ENCODE assay signal across 8 cellular contexts in the genomic region with DNA sequence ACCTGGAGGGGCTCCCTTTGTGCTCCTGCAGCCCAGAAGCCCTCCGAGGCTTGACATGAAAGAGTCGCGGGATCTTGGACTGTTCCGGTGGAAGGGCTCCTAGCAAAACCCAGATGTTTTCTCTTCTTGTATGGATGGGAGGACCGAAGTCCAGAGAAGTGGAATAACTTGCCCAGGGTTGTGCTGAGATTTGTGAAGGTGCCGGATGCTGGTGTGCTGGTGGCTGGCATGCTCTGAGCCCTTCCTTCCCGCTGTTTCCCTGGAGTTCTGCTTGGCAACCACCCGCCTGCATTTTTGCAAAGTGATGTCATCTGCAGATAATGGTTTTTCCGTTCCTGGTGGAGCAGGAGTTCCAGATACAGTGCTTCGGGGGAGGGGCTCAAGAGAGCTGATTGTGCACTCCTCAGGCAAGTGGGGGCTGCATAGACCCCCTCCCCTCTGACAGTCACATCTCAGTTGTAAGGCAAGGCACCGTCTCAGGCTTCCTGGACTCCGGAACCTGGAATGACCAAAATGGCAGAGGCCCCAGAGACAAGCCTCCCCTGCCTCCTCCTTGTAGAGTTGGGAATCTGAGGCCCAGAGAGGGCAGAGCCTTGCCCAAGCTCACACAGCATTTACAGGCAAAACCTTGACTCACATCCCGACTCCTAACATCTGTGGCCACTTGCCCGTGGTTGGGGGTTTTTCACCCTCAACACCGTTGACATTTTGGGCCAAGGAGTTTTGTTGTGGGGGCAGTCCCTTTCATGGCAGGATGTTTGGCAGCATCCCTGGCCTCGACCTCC.
A peak's percentile ranks its signal among the peaks of the same experiment; 100 is the strongest.
DNase-seq lines count a peak whose midpoint lies in the region; ATAC-seq and TF ChIP-seq lines count a peak whose summit lies in the region.

No MANE protein-coding gene starts in this region.

- WGBS in GM23248 (ENCODE audit: low coverage in 1 of 2, low lambda C conversion rate in 2 of 2, missing lambda C conversion rate in 2 of 2), 2 experiments, result 2 to 3% methylated on average over 16 of the region's 16 CpGs

- peak overlapping the region; percentile 30 for H3K4me3 ChIP-seq in GM23248
- H3K4me3 ChIP-seq in SK-N-MC, result peak overlapping the region; percentile 35
- peak overlapping the region; percentile 3 for H3K4me3 ChIP-seq in fibroblast of pulmonary artery (replicated peaks; ENCODE audit: low read depth, low read length)

- ATAC-seq in omental fat pad (ENCODE audit: low FRiP score), result peak; percentile 81
- ATAC-seq in GM18873 (IDR thresholded peaks at IDR 0.05; ENCODE audit: low FRiP score, unreplicated experiment), result no peak
- no peak for ATAC-seq in HG02571 (IDR thresholded peaks at IDR 0.05; ENCODE audit: unreplicated experiment)

- H3F3A ChIP-seq in GM23248 (ENCODE audit: insufficient read depth), result peaks cover 34% of the 10 kb centered on the region

- in situ Hi-C loops in GM23248 (cut with MboI), result no loop called here

- H2AFZ ChIP-seq in GM23248, result peak overlapping the region; percentile 27; the same call in 1 of the 2 replicates

- H3K27ac ChIP-seq in GM23248 (peak overlapping the region; percentile 96), SK-N-MC (peak overlapping the region; percentile 71)

- H3K27me3 ChIP-seq in GM23248 (replicated peaks; ENCODE audit: insufficient read depth), result no peaks in the 10 kb centered on the region

- no peaks in the 10 kb centered on the region for H3K9me2 ChIP-seq in GM23248 (ENCODE audit: insufficient read depth)

- H3K79me2 ChIP-seq in GM23248 (ENCODE audit: insufficient read depth), result no peaks in the 10 kb centered on the region

- H3K9ac ChIP-seq in GM23248, result peak overlapping the region; percentile 79
- H3K9ac ChIP-seq in SK-N-MC (ENCODE audit: insufficient read length), result no peak overlapping the region

- H3K36me3 ChIP-seq in GM23248 (ENCODE audit: low read depth) (no peaks in the 10 kb centered on the region), SK-N-MC (ENCODE audit: insufficient read depth, low read length) (no peaks in the 10 kb centered on the region)

- H3K4me2 ChIP-seq in GM23248 (ENCODE audit: unreplicated experiment), result peak overlapping the region; percentile 78

- DNase-seq in A172 (ENCODE audit: low spot score) (peak; percentile 94), GM23248 (peak; percentile 88), SK-N-MC (ENCODE audit: low read depth, low spot score) (peak; percentile 67), fibroblast of pulmonary artery (ENCODE audit: low read depth) (peak; percentile 94), omental fat pad (ENCODE audit: low spot score) (peak; percentile 49)
- DNase-seq in NK-92 treated with Interleukin-12 subunit alpha and Interleukin-12 subunit beta, amount 100 ng/mL, for 24 hours (lab: John Stamatoyannopoulos, UW), result no peak

- no peaks in the 10 kb centered on the region for H4K20me1 ChIP-seq in GM23248 (ENCODE audit: insufficient read depth)

- H3K9me3 ChIP-seq in GM23248 (ENCODE audit: low read depth) (no peaks in the 10 kb centered on the region), SK-N-MC (ENCODE audit: low read depth, low read length) (peaks cover 7% of the 10 kb centered on the region; the same call in 1 of the 2 replicates)

- TF ChIP-seq CTCF in fibroblast of pulmonary artery (IDR thresholded peaks at IDR 0.05; ENCODE audit: low read length, missing control alignments) (no peak), omental fat pad (IDR thresholded peaks at IDR 0.05) (no peak)

- peaks cover 61% of the 10 kb centered on the region for H3K4me1 ChIP-seq in GM23248 (ENCODE audit: insufficient read depth)
